Comparison of ENCODE assay signal across 8 cellular contexts in genomic region chr12:26937443-26937862, GRCh38. TPM values are rescaled to one million over a fixed set of nuclear protein-coding genes. Genes with fewer than 3 reads are reported as not detected.
DNase-seq lines count a peak whose midpoint lies in the region; TF ChIP-seq lines count a peak whose summit lies in the region.

No MANE protein-coding gene starts in this region.

- 1% methylated on average over 10 of the region's 10 CpGs for WGBS in GM23248 (ENCODE audit: low coverage in 1 of 2, low lambda C conversion rate in 2 of 2, missing lambda C conversion rate in 2 of 2), 2 experiments

- TF ChIP-seq CTCF in fibroblast of the aortic adventitia (IDR thresholded peaks at IDR 0.05; ENCODE audit: insufficient read depth, low read length), result no peak

- H3K4me2 ChIP-seq in GM23248 (ENCODE audit: unreplicated experiment), result peak overlapping the region; percentile 98

- in situ Hi-C loops in GM23248 (cut with MboI), result no loop called here

- H3K27ac ChIP-seq in GM23248 (peak overlapping the region; percentile 91), SJSA1 (peak overlapping the region; percentile 93)

- H4K20me1 ChIP-seq in GM23248 (ENCODE audit: insufficient read depth), result no peaks in the 10 kb centered on the region

- peak overlapping the region; percentile 92 for H2AFZ ChIP-seq in GM23248

- H3K4me3 ChIP-seq in GM23248, result peak overlapping the region; percentile 100
- peak overlapping the region; percentile 85 for H3K4me3 ChIP-seq in SJSA1
- H3K4me3 ChIP-seq in fibroblast of the aortic adventitia (ENCODE audit: low read depth, low read length), result peak overlapping the region; percentile 96
- H3K4me3 ChIP-seq in skeletal muscle cell (ENCODE audit: low read depth, low read length), result peak overlapping the region; percentile 96

- H3K9ac ChIP-seq in GM23248, result peak overlapping the region; percentile 92

- peaks cover 3% of the 10 kb centered on the region; the same call in 1 of the 2 replicates for H3K36me3 ChIP-seq in GM23248 (ENCODE audit: low read depth)
- H3K36me3 ChIP-seq in SJSA1, result peaks cover 18% of the 10 kb centered on the region

- peaks cover 40% of the 10 kb centered on the region for H3F3A ChIP-seq in GM23248 (ENCODE audit: insufficient read depth)

- no peaks in the 10 kb centered on the region for H3K9me2 ChIP-seq in GM23248 (ENCODE audit: insufficient read depth)

- H3K9me3 ChIP-seq in GM23248 (ENCODE audit: low read depth) (no peaks in the 10 kb centered on the region), SJSA1 (replicated peaks) (no peaks in the 10 kb centered on the region)

- peaks cover 93% of the 10 kb centered on the region for H3K79me2 ChIP-seq in GM23248 (ENCODE audit: insufficient read depth)

- H3K27me3 ChIP-seq in GM23248 (replicated peaks; ENCODE audit: insufficient read depth) (no peaks in the 10 kb centered on the region), SJSA1 (replicated peaks) (no peaks in the 10 kb centered on the region)

- no peak for DNase-seq in GM23248
- no peak for DNase-seq in SJSA1 (ENCODE audit: low read depth in 1 of 2, low spot score in 2 of 2)
- DNase-seq in fibroblast of the aortic adventitia (ENCODE audit: low read depth), result no peak
- DNase-seq in skeletal muscle cell (ENCODE audit: low read depth), result no peak
- no peak for DNase-seq in UCSD-AML1 (lab: John Stamatoyannopoulos, UW; ENCODE audit: unreplicated experiment)
- no peak for DNase-seq in A172 (ENCODE audit: low spot score)
- no peak for DNase-seq in NCI-H1436 treated with DMSO at 0.1 percent for 48 hours (lab: John Stamatoyannopoulos, UW)
- DNase-seq in NCI-H187 treated with DMSO at 0.1 percent for 48 hours (lab: John Stamatoyannopoulos, UW), result no peak

- peaks cover 50% of the 10 kb centered on the region for H3K4me1 ChIP-seq in GM23248 (ENCODE audit: insufficient read depth)
- peaks cover 21% of the 10 kb centered on the region for H3K4me1 ChIP-seq in SJSA1 (replicated peaks)

RNA-seq across cellular contexts. Expression of gene INTS13, which starts 0.3 kb away (rescaled TPM):
- total RNA-seq in GM23248 (2014; rRNA removed; shearing (Covaris generic)), result 31.6 and 49.7 TPM in 2 replicates
- polyA plus RNA-seq in GM23248 (2016; fragmentation: Nextera tagmentation; extraction: Ambion mirVana), result 27.5 and 28.9 TPM in 2 replicates
- 35.7 and 58.9 TPM in 2 replicates for total RNA-seq in SJSA1 (2014; rRNA removed; shearing (Covaris generic))
- 12.4 and 52.2 TPM in 2 replicates for total RNA-seq in fibroblast of the aortic adventitia (ENCODE audit: low replicate concordance)
- 44.9 and 63.7 TPM in 2 replicates for total RNA-seq in A172 (2014; rRNA removed; shearing (Covaris generic))

RNA-seq across cellular contexts. Expression of gene FGFR1OP2, which starts 0.8 kb away (rescaled TPM):
- total RNA-seq in GM23248 (2014; rRNA removed; shearing (Covaris generic)), result 37.2 and 47.8 TPM in 2 replicates
- polyA plus RNA-seq in GM23248 (2016; fragmentation: Nextera tagmentation; extraction: Ambion mirVana), result 46.1 and 47.3 TPM in 2 replicates
- 77.0 and 104 TPM in 2 replicates for total RNA-seq in SJSA1 (2014; rRNA removed; shearing (Covaris generic))
- 37.0 and 52.5 TPM in 2 replicates for total RNA-seq in fibroblast of the aortic adventitia (ENCODE audit: low replicate concordance)
- total RNA-seq in A172 (2014; rRNA removed; shearing (Covaris generic)), result 24.9 and 48.4 TPM in 2 replicates
